Comparison of ENCODE assay signal across 8 cellular contexts in the genomic region with DNA sequence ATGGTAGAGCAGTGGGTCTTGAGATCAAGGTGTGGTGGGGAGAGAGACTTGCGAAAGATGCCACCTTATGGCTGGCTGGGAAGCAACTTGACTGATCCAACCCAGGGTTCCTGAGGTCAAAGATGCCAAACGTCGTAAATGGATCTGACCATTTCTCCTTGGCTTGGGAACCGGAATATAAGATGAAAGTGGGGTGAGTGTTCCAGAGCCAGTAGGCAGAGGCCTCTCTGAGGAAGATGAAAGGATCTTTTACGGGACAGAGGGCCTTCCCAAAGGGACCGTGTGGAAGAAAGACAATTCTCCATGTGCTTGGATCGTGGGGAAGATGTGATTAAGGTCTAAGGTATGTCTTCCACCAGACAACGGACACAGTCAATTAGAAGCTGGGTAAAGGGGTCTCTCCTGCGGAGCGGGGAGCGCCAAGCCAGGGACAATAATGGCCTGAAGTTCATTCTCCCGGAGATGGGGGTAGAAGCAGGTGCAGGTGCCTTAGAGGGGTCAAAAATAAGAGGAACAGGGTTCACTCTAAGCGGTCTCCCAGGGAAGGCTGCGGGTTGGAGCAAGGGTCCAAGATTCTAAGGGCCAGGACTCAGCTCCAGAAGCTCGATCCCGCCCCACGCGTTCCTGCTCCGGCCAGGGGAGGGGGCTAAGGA. TPM values are rescaled to one million over a fixed set of nuclear protein-coding genes. Genes with fewer than 3 reads are reported as not detected.
A peak's percentile ranks its signal among the peaks of the same experiment; 100 is the strongest.
DNase-seq lines count a peak whose midpoint lies in the region; ATAC-seq and TF ChIP-seq lines count a peak whose summit lies in the region.

No MANE protein-coding gene starts in this region.

- H3K27me3 Mint-ChIP-seq in Calu3 (ENCODE audit: unreplicated experiment) = no peaks in the 10 kb centered on the region

- TF ChIP-seq CTCF in Calu3 (IDR thresholded peaks at IDR 0.05; ENCODE audit: unreplicated experiment) (peak; percentile 3), body of pancreas (IDR thresholded peaks at IDR 0.05) (peak in 1 of 7 experiments; percentile 14), lung (IDR thresholded peaks at IDR 0.05; ENCODE audit: control extremely low read depth, extremely low read depth) (no peak), vagina (IDR thresholded peaks at IDR 0.05) (no peak)

- peaks cover 28% of the 10 kb centered on the region for H3K36me3 Mint-ChIP-seq in Calu3 (ENCODE audit: insufficient read depth, unreplicated experiment)

- peak overlapping the region; percentile 90 for H3K4me3 ChIP-seq in Jurkat, Clone E6-1 (ENCODE audit: low read length)
- H3K4me3 ChIP-seq in body of pancreas (peak overlapping the region; percentile 13 to 33), lung (peak overlapping the region; percentile 85), vagina (peak overlapping the region; percentile 83 to 98)

- peak overlapping the region; percentile 57 for H3K27ac Mint-ChIP-seq in Calu3 (ENCODE audit: unreplicated experiment)

- DNase-seq in Calu3 (no peak), body of pancreas (no peak), lung (ENCODE audit: low spot score) (no peak), vagina (ENCODE audit: extremely low spot score in 2 of 2) (no peak), DMS53 (lab: John Stamatoyannopoulos, UW) (no peak), NCI-H2171 treated with DMSO at 0.1 percent for 48 hours (lab: John Stamatoyannopoulos, UW) (no peak)
- no peak for DNase-seq in Jurkat, Clone E6-1 (ENCODE audit: low read depth, low spot score)

- H3K9me3 ChIP-seq in body of pancreas = no peaks in the 10 kb centered on the region
- H3K9me3 ChIP-seq in lung (ENCODE audit: control insufficient read depth in 2 of 2, insufficient read depth in 1 of 2, low read length in 1 of 2) = no peaks in the 10 kb centered on the region
- H3K9me3 ChIP-seq in vagina = no peaks in the 10 kb centered on the region

- BruUV-seq in Calu3 (replicated peaks; lab: Mats Ljungman, UMichigan) = TSS peak; percentile 39

- peaks cover 23% of the 10 kb centered on the region for H3K4me1 Mint-ChIP-seq in Calu3 (ENCODE audit: low read depth, unreplicated experiment)

- CTCF ChIA-PET in Calu3 (lab: Charles Lee) = interaction anchor here (0.6 to 1.4 kb wide), 3 partner anchors 9 to 209 kb away, joined by 3 to 5 read pairs (median 4); a partner anchor contains a TSS

- H3K4me3 Mint-ChIP-seq in Calu3 (ENCODE audit: low read depth, unreplicated experiment) = peak overlapping the region; percentile 78

- H3K27me3 ChIP-seq in body of pancreas = no peaks in the 10 kb centered on the region
- no peaks in the 10 kb centered on the region for H3K27me3 ChIP-seq in lung (ENCODE audit: control insufficient read depth, insufficient read depth)
- no peaks in the 10 kb centered on the region for H3K27me3 ChIP-seq in vagina

- intact Hi-C loops in Calu3 (cut with micrococcal nuclease; ENCODE audit: unreplicated experiment) (no loop called here), body of pancreas (cut with DNase I) (no loop called here), vagina (cut with DNase I) (loop anchor here (2.0 kb wide), 1 partner anchor 73 kb away; a partner anchor contains a TSS)

- TF ChIP-seq POLR2A in body of pancreas (IDR thresholded peaks at IDR 0.05) (no peak), vagina (IDR thresholded peaks at IDR 0.05) (no peak)

- WGBS in body of pancreas, 2 donors = 4 to 10% methylated on average over 12 to 19 of the region's 19 CpGs
- 9 to 12% methylated on average over 19 of the region's 19 CpGs for WGBS in lung, 2 donors

- H3K27ac ChIP-seq in body of pancreas (peak overlapping the region; percentile 79 to 95 (median 90)), lung (ENCODE audit: low read depth in 1 of 2, low read length in 1 of 2) (peak overlapping the region; percentile 97 to 98), vagina (peak overlapping the region; percentile 86)

- peaks cover 34% of the 10 kb centered on the region for H3K4me1 ChIP-seq in body of pancreas
- H3K4me1 ChIP-seq in lung (ENCODE audit: control insufficient read depth in 2 of 2, insufficient read depth in 2 of 2, low read length in 2 of 2) = peaks cover 5 to 17% of the 10 kb centered on the region in 2 donors
- H3K4me1 ChIP-seq in vagina = peaks cover 55% of the 10 kb centered on the region

- H3K36me3 ChIP-seq in body of pancreas (replicated peaks in 1 of 2; ENCODE audit: insufficient read depth in 1 of 2, low read depth in 2 of 2) = no peaks in the 10 kb centered on the region
- H3K36me3 ChIP-seq in lung (ENCODE audit: control insufficient read depth in 2 of 2, insufficient read depth in 2 of 2, low read length in 2 of 2) = peaks cover 0 to 2% of the 10 kb centered on the region in 2 donors
- H3K36me3 ChIP-seq in vagina = no peaks in the 10 kb centered on the region

- H3K9me3 Mint-ChIP-seq in Calu3 (ENCODE audit: low read depth, unreplicated experiment) = no peaks in the 10 kb centered on the region

- ATAC-seq in body of pancreas (no peak), lung (ENCODE audit: insufficient read depth, low FRiP score) (no peak), HG03175 (IDR thresholded peaks at IDR 0.05; ENCODE audit: unreplicated experiment) (no peak)

RNA-seq across cellular contexts. Expression of a gene that starts 0.8 kb away (rescaled TPM):
- 30.3 and 30.9 TPM in 2 replicates for total RNA-seq in Calu3 (2022)
- 13.0 TPM for polyA plus RNA-seq in Jurkat, Clone E6-1 (2012; ENCODE audit: insufficient read depth, insufficient read length)
- 10 to 100 TPM; 10.2 to 10.9 TPM for total RNA-seq in body of pancreas
- total RNA-seq in lung = 10 to 100 TPM; 29.0 to 29.5 TPM
- polyA plus RNA-seq in lung = 10 to 100 TPM; 30.6 to 31.1 TPM
- 36.1 TPM for total RNA-seq in vagina

RNA-seq across cellular contexts. Expression of a gene that starts 13.7 kb away (rescaled TPM):
- 15.9 and 16.6 TPM in 2 replicates for total RNA-seq in Calu3 (2022)
- polyA plus RNA-seq in Jurkat, Clone E6-1 (2012; ENCODE audit: insufficient read depth, insufficient read length) = 27.2 TPM
- 100 to 1,000 TPM in 1 of 2 donors, 10 to 100 TPM in 1; 59.9 to 148 TPM for total RNA-seq in body of pancreas
- total RNA-seq in lung = 10 to 100 TPM; 50.7 to 86.4 TPM
- 100 to 1,000 TPM in 1 of 2 donors, 10 to 100 TPM in 1; 92.7 to 168 TPM for polyA plus RNA-seq in lung
- 69.7 TPM for total RNA-seq in vagina

RNA-seq across cellular contexts. Expression of a gene that starts 16.0 kb away (rescaled TPM):
- total RNA-seq in Calu3 (2022) (0.39 TPM in 1 of 2 replicates, not detected in the other), body of pancreas (not detected), lung (under 1 TPM; 0.28 to 0.63 TPM), vagina (not detected)
- not detected for polyA plus RNA-seq in Jurkat, Clone E6-1 (2012; ENCODE audit: insufficient read depth, insufficient read length)
- under 1 TPM; 0.16 to 0.57 TPM for polyA plus RNA-seq in lung

RNA-seq across cellular contexts. Expression of a gene that starts 24.0 kb away (rescaled TPM):
- total RNA-seq in Calu3 (2022) = not detected in 2 replicates
- 1.9 TPM for polyA plus RNA-seq in Jurkat, Clone E6-1 (2012; ENCODE audit: insufficient read depth, insufficient read length)
- total RNA-seq in body of pancreas = not detected
- total RNA-seq in lung = under 1 TPM in 1 of 2 donors, not detected in 1; 0.86 TPM
- 1 to 10 TPM in 1 of 2 donors, under 1 TPM in 1; 0.68 to 1.1 TPM for polyA plus RNA-seq in lung
- 44.4 TPM for total RNA-seq in vagina

RNA-seq across cellular contexts. Expression of a gene that starts 30.2 kb away (rescaled TPM):
- total RNA-seq in Calu3 (2022) = 34.6 and 36.3 TPM in 2 replicates
- 157 TPM for polyA plus RNA-seq in Jurkat, Clone E6-1 (2012; ENCODE audit: insufficient read depth, insufficient read length)
- 10 to 100 TPM; 27.0 to 37.6 TPM for total RNA-seq in body of pancreas
- 10 to 100 TPM; 42.3 to 71.5 TPM for total RNA-seq in lung
- 10 to 100 TPM; 98.1 to 99.5 TPM for polyA plus RNA-seq in lung
- 73.4 TPM for total RNA-seq in vagina

Comparison
In these comparisons a context has a peak if more than half of its experiments do, and no peak if none do; other contexts are left out.
1. H3K4me3 ChIP-seq: peak in every context shown above with its lines; median percentile 90 in vagina; 90 in Jurkat, Clone E6-1; 85 in lung; 23 in body of pancreas.